ENCODE assay signal across 8 cellular contexts in the genomic region with DNA sequence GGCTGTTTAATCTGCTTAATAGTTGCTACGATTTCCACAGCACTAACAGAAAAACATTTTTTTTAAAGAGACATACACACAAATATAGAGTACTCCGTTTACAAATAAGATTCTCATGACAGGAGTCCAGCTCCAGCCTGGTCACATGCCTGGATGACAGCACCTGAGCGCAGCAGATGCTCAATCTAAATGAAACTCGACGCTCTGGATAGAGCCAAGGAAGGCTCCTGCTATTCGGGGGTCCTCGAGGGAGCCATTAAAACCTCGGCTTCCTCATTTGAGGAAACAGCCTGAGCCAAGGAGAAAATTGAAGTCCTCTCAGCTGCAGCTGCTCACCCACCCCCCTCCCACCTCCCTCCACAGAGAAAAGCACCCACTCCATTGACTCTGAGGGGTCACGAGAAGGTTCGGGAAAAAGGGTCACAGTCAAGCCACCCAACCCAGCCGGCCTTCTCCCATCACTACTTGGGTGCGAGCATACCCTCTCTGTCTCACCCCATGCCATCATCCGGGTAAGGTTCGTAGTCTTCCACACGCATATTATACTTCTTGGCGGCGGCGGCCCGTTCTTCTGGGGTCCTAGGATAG. TPM values are rescaled to one million over a fixed set of nuclear protein-coding genes. Genes with fewer than 3 reads are reported as not detected.
A peak's percentile ranks its signal among the peaks of the same experiment; 100 is the strongest.
DNase-seq lines count a peak whose midpoint lies in the region; ATAC-seq, FAIRE-seq and TF ChIP-seq lines count a peak whose summit lies in the region.

No MANE protein-coding gene starts in this region.

- no peaks in the 10 kb centered on the region for H3K27me3 Mint-ChIP-seq in memory B cell

- TF ChIP-seq CTCF in bronchial epithelial cell (IDR thresholded peaks at IDR 0.05; ENCODE audit: insufficient read depth, low read length, severe bottlenecking) = no peak

- H3K4me1 ChIP-seq in urinary bladder (ENCODE audit: insufficient read depth) = no peaks in the 10 kb centered on the region

- no peak overlapping the region for H3K27ac ChIP-seq in urinary bladder (ENCODE audit: low read depth)

- DNase-seq in MG63 = no peak
- DNase-seq in bronchial epithelial cell (ENCODE audit: low read depth) = no peak
- DNase-seq in memory B cell (ENCODE audit: low spot score in 2 of 2) = no peak
- DNase-seq in AG20443 (ENCODE audit: low spot score) = no peak
- no peak for DNase-seq in stimulated activated naive CD4-positive, alpha-beta T cell (lab: John Stamatoyannopoulos, UW)
- DNase-seq in stimulated activated CD4-positive, alpha-beta T cell treated with anti-CD3 and anti-CD28 coated beads, Interleukin-4, amount 100 ng/mL, for 1 hour = no peak

- H3K36me3 Mint-ChIP-seq in memory B cell = peaks cover 17% of the 10 kb centered on the region

- H3K9me3 ChIP-seq in MG63 = no peaks in the 10 kb centered on the region

- peak overlapping the region; percentile 97 for H3K27ac Mint-ChIP-seq in memory B cell

- FAIRE-seq in bronchial epithelial cell (lab: Jason Lieb, UNC) = no peak

- no peaks in the 10 kb centered on the region for H3K27me3 ChIP-seq in MG63
- H3K27me3 ChIP-seq in bronchial epithelial cell (ENCODE audit: control insufficient read depth, insufficient read depth, low read length) = no peaks in the 10 kb centered on the region

- no peaks in the 10 kb centered on the region for H3K9me3 Mint-ChIP-seq in memory B cell

- WGBS in urinary bladder = 2% methylated on average over 19 of the region's 19 CpGs

- H3K4me1 Mint-ChIP-seq in memory B cell = peaks cover 21% of the 10 kb centered on the region

- H3K36me3 ChIP-seq in MG63 (peaks cover 25% of the 10 kb centered on the region), bronchial epithelial cell (ENCODE audit: control insufficient read depth, insufficient read depth, low read length) (peaks cover 16% of the 10 kb centered on the region), urinary bladder (ENCODE audit: insufficient read depth) (no peaks in the 10 kb centered on the region)

- ATAC-seq in GM18511 (IDR thresholded peaks at IDR 0.05; ENCODE audit: unreplicated experiment) (peak; percentile 29), memory B cell (ENCODE audit: low read depth) (peak; percentile 5)

- peak overlapping the region; percentile 100 for H3K4me3 Mint-ChIP-seq in memory B cell

- H3K4me3 ChIP-seq in MG63 (peak overlapping the region; percentile 84), bronchial epithelial cell (ENCODE audit: low read depth, low read length) (peak overlapping the region; percentile 88), urinary bladder (ENCODE audit: low read depth, low read length) (peak overlapping the region; percentile 80)

RNA-seq across cellular contexts. Expression of a gene that starts 0.7 kb away (rescaled TPM):
- total RNA-seq in MG63 (2014; rRNA removed; shearing (Covaris generic); ENCODE audit: low replicate concordance) = 87.7 and 143 TPM in 2 replicates
- total RNA-seq in bronchial epithelial cell (134 and 284 TPM in 2 replicates), urinary bladder (106 TPM)
- polyA plus RNA-seq in urinary bladder = 364 TPM

RNA-seq across cellular contexts. Expression of a gene that starts 6.8 kb away (rescaled TPM):
- total RNA-seq in MG63 (2014; rRNA removed; shearing (Covaris generic); ENCODE audit: low replicate concordance) = 9.0 and 16.2 TPM in 2 replicates
- total RNA-seq in bronchial epithelial cell = 9.0 and 10.8 TPM in 2 replicates
- total RNA-seq in urinary bladder = 14.4 TPM
- polyA plus RNA-seq in urinary bladder = 15.4 TPM

RNA-seq across cellular contexts. Expression of a gene that starts 9.3 kb away (rescaled TPM):
- total RNA-seq in MG63 (2014; rRNA removed; shearing (Covaris generic); ENCODE audit: low replicate concordance) = 0.72 and 1.2 TPM in 2 replicates
- 1.6 and 1.7 TPM in 2 replicates for total RNA-seq in bronchial epithelial cell
- 7.0 TPM for total RNA-seq in urinary bladder
- 5.1 TPM for polyA plus RNA-seq in urinary bladder
